In the genomic region with DNA sequence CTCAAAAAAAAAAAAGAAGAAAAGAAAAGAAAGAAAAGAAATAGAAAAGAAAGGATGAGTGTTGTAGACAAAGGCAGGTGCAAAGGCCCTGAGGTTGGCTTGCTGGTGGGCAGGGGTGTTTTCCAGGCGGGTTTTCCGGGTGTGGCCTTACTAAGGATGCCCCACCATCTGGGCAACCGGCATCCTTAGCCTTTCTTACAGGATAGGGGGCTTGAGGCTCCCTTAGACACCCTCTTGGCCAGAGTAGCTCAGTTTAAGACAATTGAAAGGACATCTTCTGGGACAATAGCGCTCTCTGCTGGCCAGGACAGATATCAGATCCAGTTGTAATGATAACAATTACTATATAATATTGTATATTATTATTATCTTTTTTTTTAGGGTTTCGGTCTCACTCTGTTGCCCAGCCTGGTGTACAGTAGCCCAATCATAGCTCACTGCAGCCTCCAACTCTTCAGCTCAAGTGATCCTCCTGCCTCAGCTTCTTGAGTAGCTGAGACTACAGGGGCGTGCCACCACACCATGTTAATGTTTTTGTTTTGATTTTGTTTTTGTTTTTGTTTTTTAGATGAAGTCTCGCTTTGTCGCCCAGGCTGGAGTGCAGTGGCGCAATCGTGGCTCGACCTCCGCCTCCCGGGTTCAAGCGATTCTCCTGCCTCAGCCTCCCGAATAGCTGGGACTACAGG, we compare ENCODE assay signal across 2 cellular contexts.
TF ChIP-seq lines count a peak whose summit lies in the region.

No MANE protein-coding gene starts in this region.

TF ChIP-seq in GM12878, 131 proteins besides CTCF, POLR2A, EP300 and RAD21:
- TF ChIP-seq YY1 (IDR thresholded peaks at IDR 0.05; ENCODE audit: low read depth, low read length): 0 out of 2 replicates have a peak, but pooled peaks have one; percentile 15
- TF ChIP-seq, protein P1, sequence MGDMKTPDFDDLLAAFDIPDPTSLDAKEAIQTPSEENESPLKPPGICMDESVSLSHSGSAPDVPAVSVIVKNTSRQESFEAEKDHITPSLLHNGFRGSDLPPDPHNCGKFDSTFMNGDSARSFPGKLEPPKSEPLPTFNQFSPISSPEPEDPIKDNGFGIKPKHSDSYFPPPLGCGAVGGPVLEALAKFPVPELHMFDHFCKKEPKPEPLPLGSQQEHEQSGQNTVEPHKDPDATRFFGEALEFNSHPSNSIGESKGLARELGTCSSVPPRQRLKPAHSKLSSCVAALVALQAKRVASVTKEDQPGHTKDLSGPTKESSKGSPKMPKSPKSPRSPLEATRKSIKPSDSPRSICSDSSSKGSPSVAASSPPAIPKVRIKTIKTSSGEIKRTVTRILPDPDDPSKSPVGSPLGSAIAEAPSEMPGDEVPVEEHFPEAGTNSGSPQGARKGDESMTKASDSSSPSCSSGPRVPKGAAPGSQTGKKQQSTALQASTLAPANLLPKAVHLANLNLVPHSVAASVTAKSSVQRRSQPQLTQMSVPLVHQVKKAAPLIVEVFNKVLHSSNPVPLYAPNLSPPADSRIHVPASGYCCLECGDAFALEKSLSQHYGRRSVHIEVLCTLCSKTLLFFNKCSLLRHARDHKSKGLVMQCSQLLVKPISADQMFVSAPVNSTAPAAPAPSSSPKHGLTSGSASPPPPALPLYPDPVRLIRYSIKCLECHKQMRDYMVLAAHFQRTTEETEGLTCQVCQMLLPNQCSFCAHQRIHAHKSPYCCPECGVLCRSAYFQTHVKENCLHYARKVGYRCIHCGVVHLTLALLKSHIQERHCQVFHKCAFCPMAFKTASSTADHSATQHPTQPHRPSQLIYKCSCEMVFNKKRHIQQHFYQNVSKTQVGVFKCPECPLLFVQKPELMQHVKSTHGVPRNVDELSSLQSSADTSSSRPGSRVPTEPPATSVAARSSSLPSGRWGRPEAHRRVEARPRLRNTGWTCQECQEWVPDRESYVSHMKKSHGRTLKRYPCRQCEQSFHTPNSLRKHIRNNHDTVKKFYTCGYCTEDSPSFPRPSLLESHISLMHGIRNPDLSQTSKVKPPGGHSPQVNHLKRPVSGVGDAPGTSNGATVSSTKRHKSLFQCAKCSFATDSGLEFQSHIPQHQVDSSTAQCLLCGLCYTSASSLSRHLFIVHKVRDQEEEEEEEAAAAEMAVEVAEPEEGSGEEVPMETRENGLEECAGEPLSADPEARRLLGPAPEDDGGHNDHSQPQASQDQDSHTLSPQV (IDR thresholded peaks at IDR 0.05): no peak
- TF ChIP-seq SMC3 (IDR thresholded peaks at IDR 0.05; ENCODE audit: borderline replicate concordance, low read length): peak; percentile 62; the same call in 1 of the 2 replicates

TF ChIP-seq in liver, 16 proteins besides CTCF, POLR2A, EP300 and RAD21:
- TF ChIP-seq SP1 (IDR thresholded peaks at IDR 0.05) (no peak), FOXA2 (IDR thresholded peaks at IDR 0.05) (peak; percentile 22), NR2F2 (IDR thresholded peaks at IDR 0.05) (no peak)
